In genomic region chr16:81693047-81693446, GRCh38 we compare ENCODE assay signal across 14 cellular contexts.
DNase-seq lines count a peak whose midpoint lies in the region; ATAC-seq and TF ChIP-seq lines count a peak whose summit lies in the region.
"Had no signal": no experiment of that assay in that cellular context is flagged by ENCODE, and none has a peak within 500 bp of the region (broad histone marks: within the 10 kb centered on the region; RNA-seq: fewer than 3 reads in every experiment).

No MANE protein-coding gene starts in this region.

- intact Hi-C loops in left cardiac atrium (cut with DNase I): loop anchor here in 1 of 2 donors (10.0 kb wide), 1 partner anchor 68 kb away; no protein-coding TSS in a partner anchor
- intact Hi-C loops in cardiac septum (cut with DNase I): loop anchor here (10.0 kb wide), 1 partner anchor 288 kb away; no protein-coding TSS in a partner anchor
- intact Hi-C loops in transverse colon (cut with DNase I; ENCODE audit: low total_unique reads): no loop called here

- H3K27me3 ChIP-seq in endodermal cell (ENCODE audit: control insufficient read depth, insufficient read depth, low read length, poor library complexity, severe bottlenecking) (no peaks in the 10 kb centered on the region), muscle layer of duodenum (ENCODE audit: low read depth, low read length) (no peaks in the 10 kb centered on the region), transverse colon (no peaks in the 10 kb centered on the region)
- H3K27me3 ChIP-seq: right lobe of liver had no signal

- H3K36me3 Mint-ChIP-seq in endodermal cell (ENCODE audit: low read depth): peaks cover 31% of the 10 kb centered on the region

- H3K4me3 ChIP-seq in endodermal cell (ENCODE audit: low read length) (no peak overlapping the region), muscle layer of duodenum (ENCODE audit: low read depth in 1 of 2, low read length in 2 of 2) (no peak overlapping the region), transverse colon (no peak overlapping the region)
- H3K4me3 ChIP-seq: right lobe of liver had no signal

- in situ Hi-C loops in transverse colon (cut with MboI; ENCODE audit: low pct_ligation_motif_present in 1 of 4, low pct_unique_long_range_greater_than_20kb in 1 of 4, low sequenced_read_pairs in 3 of 4): no loop called here

- no peak overlapping the region for H3K9ac ChIP-seq in endodermal cell (ENCODE audit: extremely low read depth, low read length, poor library complexity, severe bottlenecking)

- no peaks in the 10 kb centered on the region for H3K9me3 ChIP-seq in endodermal cell (ENCODE audit: control insufficient read depth, low read length)
- H3K9me3 ChIP-seq in muscle layer of duodenum (ENCODE audit: control insufficient read depth in 1 of 2, low read length in 2 of 2): no peaks in the 10 kb centered on the region
- H3K9me3 ChIP-seq in transverse colon: no peaks in the 10 kb centered on the region
- H3K9me3 ChIP-seq: right lobe of liver had no signal

- ATAC-seq in left cardiac atrium: peak in 1 of 2 donors; percentile 10
- ATAC-seq in HG02852 (IDR thresholded peaks at IDR 0.05; ENCODE audit: unreplicated experiment): no peak
- ATAC-seq: HepG2, right lobe of liver had no signal

- H3K4me1 Mint-ChIP-seq in endodermal cell: no peaks in the 10 kb centered on the region

- H3K27ac ChIP-seq in endodermal cell (ENCODE audit: low read depth, low read length): peak overlapping the region; percentile 75
- peak overlapping the region; percentile 50 for H3K27ac ChIP-seq in muscle layer of duodenum (ENCODE audit: low read length)
- peak overlapping the region; percentile 60 to 82 (median 77) for H3K27ac ChIP-seq in transverse colon
- H3K27ac ChIP-seq: right lobe of liver had no signal

- DNase-seq in left cardiac atrium (peak; percentile 74), cardiac septum (ENCODE audit: low spot score) (no peak), endodermal cell (no peak), transverse colon (no peak), midbrain (lab: John Stamatoyannopoulos, UW) (no peak)
- no peak for DNase-seq in activated T-cell treated with anti-CD3 and anti-CD28 coated beads, Interleukin-2, amount 50 U/mL, for 1 hour
- DNase-seq: activated CD4-positive, alpha-beta T cell treated with anti-CD3 and anti-CD28 coated beads, Interleukin-2, amount 50 U/mL, for 48 hours; activated effector memory CD4-positive, alpha-beta T cell treated with Interleukin-2 at 50 U/mL for 16 hours; NCI-H1048; stimulated activated naive CD4-positive, alpha-beta T cell had no signal

- H3K4me1 ChIP-seq in endodermal cell (ENCODE audit: control insufficient read depth, insufficient read depth, low read length): no peaks in the 10 kb centered on the region
- peaks cover 21 to 41% of the 10 kb centered on the region in 2 donors for H3K4me1 ChIP-seq in muscle layer of duodenum (ENCODE audit: control insufficient read depth in 1 of 2, insufficient read depth in 2 of 2, low read length in 2 of 2)
- H3K4me1 ChIP-seq in transverse colon: peaks cover 0 to 37% (median 16%) of the 10 kb centered on the region in 4 donors
- H3K4me1 ChIP-seq: right lobe of liver had no signal

- no peak overlapping the region for H3K4me3 Mint-ChIP-seq in endodermal cell

- no peaks in the 10 kb centered on the region for H3K27me3 Mint-ChIP-seq in endodermal cell (ENCODE audit: insufficient read depth)

- 93 to 95% methylated on average over 10 to 17 of the region's 17 CpGs for WGBS in endodermal cell (ENCODE audit: insufficient coverage in 1 of 2, insufficient read length in 1 of 2), 2 experiments
- WGBS in transverse colon (ENCODE audit: low coverage in 1 of 2), 2 donors: 73 to 86% methylated on average over 3 to 17 of the region's 17 CpGs

- peak overlapping the region; percentile 35 for H3K27ac Mint-ChIP-seq in endodermal cell

- TF ChIP-seq CTCF in endodermal cell (conservative IDR thresholded peaks at IDR 0.05) (no peak), transverse colon (IDR thresholded peaks at IDR 0.05) (no peak)

- no peak for TF ChIP-seq EP300 in transverse colon (IDR thresholded peaks at IDR 0.05; ENCODE audit: low read depth)

- H3K9me3 Mint-ChIP-seq in endodermal cell: no peaks in the 10 kb centered on the region

- no peak for TF ChIP-seq POLR2A in transverse colon (IDR thresholded peaks at IDR 0.05)

- H3K36me3 ChIP-seq in endodermal cell (ENCODE audit: control insufficient read depth, insufficient read depth, low read length): peaks cover 55% of the 10 kb centered on the region
- peaks cover 19 to 47% of the 10 kb centered on the region in 2 donors for H3K36me3 ChIP-seq in muscle layer of duodenum (ENCODE audit: control insufficient read depth in 1 of 2, insufficient read depth in 2 of 2, low read length in 2 of 2)
- H3K36me3 ChIP-seq in transverse colon: peaks cover 0 to 7% (median 0%) of the 10 kb centered on the region in 4 donors
